In the genomic region with DNA sequence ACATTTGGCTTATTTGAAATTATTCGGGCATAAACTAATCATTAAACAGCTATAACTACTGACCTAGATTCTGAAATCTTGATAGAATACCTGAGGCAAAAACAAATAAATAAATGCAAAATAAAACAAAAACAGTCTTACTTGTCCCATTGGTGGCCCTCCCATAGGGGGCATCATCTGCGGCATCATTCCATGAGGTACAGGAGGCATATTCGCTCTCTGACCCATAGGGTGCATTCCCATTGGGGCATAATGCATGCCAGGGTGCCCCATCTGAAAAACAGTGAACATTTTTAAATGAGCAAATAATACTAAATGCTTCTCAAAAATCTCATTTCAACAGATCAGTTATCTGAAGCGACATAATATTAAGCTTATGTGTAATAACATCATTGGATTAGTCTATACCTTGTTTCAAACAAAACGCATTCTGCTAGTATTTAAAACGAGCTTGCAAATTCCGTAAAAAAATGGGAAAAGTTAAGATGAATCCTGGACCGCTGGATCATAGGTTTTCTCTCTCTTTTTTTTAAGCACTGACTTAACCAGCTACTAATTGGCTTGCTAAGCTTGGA, we compare ENCODE assay signal across 8 cellular contexts. TPM values are rescaled to one million over a fixed set of nuclear protein-coding genes. Genes with fewer than 3 reads are reported as not detected.
A peak's percentile ranks its signal among the peaks of the same experiment; 100 is the strongest.
DNase-seq lines count a peak whose midpoint lies in the region; ATAC-seq and TF ChIP-seq lines count a peak whose summit lies in the region.

No MANE protein-coding gene starts in this region.

- TF ChIP-seq CTCF in cardiac muscle cell (IDR thresholded peaks at IDR 0.05; ENCODE audit: low read depth, low read length) = peak; percentile 55

- DNase-seq in cardiac muscle cell (ENCODE audit: low read depth in 1 of 2, low spot score in 1 of 2) (peak; percentile 12 to 21), left ventricle myocardium superior (no peak), LoVo (ENCODE audit: low spot score) (peak; percentile 30)
- no peak for DNase-seq in activated T-cell treated with anti-CD3 and anti-CD28 coated beads, Interleukin-2, amount 50 U/mL, for 4 hours
- DNase-seq in stimulated activated naive CD8-positive, alpha-beta T cell treated with anti-CD3 and anti-CD28 coated beads, Interleukin-15, amount 100 ng/mL, for 72 hours = peak in 1 of 2 donors; percentile 26

- H3K36me3 Mint-ChIP-seq in activated T-cell treated with anti-CD3 and anti-CD28 coated beads, Interleukin-2, amount 50 U/mL, for 4 hours (ENCODE audit: insufficient read depth) = peaks cover 36% of the 10 kb centered on the region

- no peaks in the 10 kb centered on the region for H3K27me3 Mint-ChIP-seq in activated T-cell treated with anti-CD3 and anti-CD28 coated beads, Interleukin-2, amount 50 U/mL, for 4 hours (ENCODE audit: low read depth)
- no peaks in the 10 kb centered on the region for H3K27me3 Mint-ChIP-seq in stimulated activated naive CD8-positive, alpha-beta T cell treated with anti-CD3 and anti-CD28 coated beads, Interleukin-15, amount 100 ng/mL, for 72 hours

- peaks cover 13% of the 10 kb centered on the region for H3K4me1 ChIP-seq in cardiac muscle cell (ENCODE audit: low read depth)

- intact Hi-C loops in left ventricle myocardium superior (cut with micrococcal nuclease) = no loop called here

- no peaks in the 10 kb centered on the region for H3K27me3 ChIP-seq in cardiac muscle cell

- no peaks in the 10 kb centered on the region for H3K9me3 Mint-ChIP-seq in activated T-cell treated with anti-CD3 and anti-CD28 coated beads, Interleukin-2, amount 50 U/mL, for 4 hours
- no peaks in the 10 kb centered on the region for H3K9me3 Mint-ChIP-seq in stimulated activated naive CD8-positive, alpha-beta T cell treated with anti-CD3 and anti-CD28 coated beads, Interleukin-15, amount 100 ng/mL, for 72 hours

- H3K27ac ChIP-seq in cardiac muscle cell = peak overlapping the region; percentile 99

- peaks cover 65% of the 10 kb centered on the region for H3K4me1 Mint-ChIP-seq in activated T-cell treated with anti-CD3 and anti-CD28 coated beads, Interleukin-2, amount 50 U/mL, for 4 hours (ENCODE audit: low read depth)
- H3K4me1 Mint-ChIP-seq in stimulated activated naive CD8-positive, alpha-beta T cell treated with anti-CD3 and anti-CD28 coated beads, Interleukin-15, amount 100 ng/mL, for 72 hours = peaks cover 58% of the 10 kb centered on the region

- peak overlapping the region; percentile 83 for H3K4me3 ChIP-seq in cardiac muscle cell
- peak overlapping the region; percentile 95 for H3K4me3 ChIP-seq in iPS-18c (ENCODE audit: insufficient read depth, low read depth, low read length)

- ATAC-seq in left ventricle myocardium superior = no peak
- no peak for ATAC-seq in activated T-cell treated with anti-CD3 and anti-CD28 coated beads, Interleukin-2, amount 50 U/mL, for 4 hours
- ATAC-seq in stimulated activated naive CD8-positive, alpha-beta T cell treated with anti-CD3 and anti-CD28 coated beads, Interleukin-15, amount 100 ng/mL, for 72 hours = no peak
- no peak for ATAC-seq in HG03280 (IDR thresholded peaks at IDR 0.05; ENCODE audit: unreplicated experiment)
- ATAC-seq in HG03025 (IDR thresholded peaks at IDR 0.05; ENCODE audit: low FRiP score, unreplicated experiment) = no peak

- H3K36me3 ChIP-seq in cardiac muscle cell = peaks cover 21% of the 10 kb centered on the region

- peak overlapping the region in 1 of 2 donors; percentile 96 for H3K27ac Mint-ChIP-seq in stimulated activated naive CD8-positive, alpha-beta T cell treated with anti-CD3 and anti-CD28 coated beads, Interleukin-15, amount 100 ng/mL, for 72 hours

- H3K9me3 ChIP-seq in cardiac muscle cell (ENCODE audit: low read depth) (no peaks in the 10 kb centered on the region), iPS-18c (ENCODE audit: control insufficient read depth, insufficient read depth, low read length) (no peaks in the 10 kb centered on the region)

- H3K4me3 Mint-ChIP-seq in activated T-cell treated with anti-CD3 and anti-CD28 coated beads, Interleukin-2, amount 50 U/mL, for 4 hours = peak overlapping the region; percentile 100
- H3K4me3 Mint-ChIP-seq in stimulated activated naive CD8-positive, alpha-beta T cell treated with anti-CD3 and anti-CD28 coated beads, Interleukin-15, amount 100 ng/mL, for 72 hours = peak overlapping the region; percentile 89 to 98

RNA-seq across cellular contexts. Expression of gene PRPF40A, which starts 1.3 kb away (rescaled TPM):
- total RNA-seq in cardiac muscle cell = 57.8 and 91.5 TPM in 2 replicates
- 107 and 123 TPM in 2 replicates for polyA plus RNA-seq in cardiac muscle cell
- total RNA-seq in left ventricle myocardium superior = 33.2 TPM
- total RNA-seq in activated T-cell treated with anti-CD3 and anti-CD28 coated beads, Interleukin-2, amount 50 U/mL, for 4 hours = 100 to 1,000 TPM; 165 to 179 (median 178) TPM

RNA-seq across cellular contexts. Expression of gene ARL6IP6, which starts 2.5 kb away (rescaled TPM):
- total RNA-seq in cardiac muscle cell (18.1 and 24.1 TPM in 2 replicates), left ventricle myocardium superior (7.6 TPM)
- polyA plus RNA-seq in cardiac muscle cell = 15.5 and 27.9 TPM in 2 replicates
- total RNA-seq in activated T-cell treated with anti-CD3 and anti-CD28 coated beads, Interleukin-2, amount 50 U/mL, for 4 hours = 10 to 100 TPM; 15.7 to 20.5 (median 17.7) TPM

Comparison
In these comparisons a context has a peak if more than half of its experiments do, and no peak if none do; other contexts are left out.
1. DNase-seq: peak in cardiac muscle cell (2 of 2) and LoVo (single experiment); none in left ventricle myocardium superior (single experiment) and activated T-cell treated with anti-CD3 and anti-CD28 coated beads, Interleukin-2, amount 50 U/mL, for 4 hours (single experiment).